ENCODE assay signal across 20 cellular contexts in the genomic region with DNA sequence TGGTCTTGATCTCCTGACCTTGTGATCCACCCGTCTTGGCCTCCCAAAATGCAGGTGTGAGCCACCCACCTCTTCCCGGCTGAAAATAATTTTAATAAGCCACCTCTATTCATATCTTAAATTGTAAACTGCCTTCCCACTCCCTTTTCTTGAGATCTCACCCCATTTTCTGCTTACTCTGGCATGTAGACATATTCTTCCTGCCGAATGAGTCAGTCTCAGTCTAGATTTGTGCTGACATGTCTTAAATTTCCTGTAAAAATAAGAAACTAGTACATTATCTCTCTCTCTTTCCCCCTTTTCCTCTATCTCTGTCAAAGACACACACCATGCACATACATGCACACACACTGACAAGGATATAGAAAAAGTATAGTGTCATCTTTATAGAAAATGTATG.
A peak's percentile ranks its signal among the peaks of the same experiment; 100 is the strongest.
DNase-seq lines count a peak whose midpoint lies in the region; ATAC-seq, FAIRE-seq and TF ChIP-seq lines count a peak whose summit lies in the region.
"Had no signal": no experiment of that assay in that cellular context is flagged by ENCODE, and none has a peak within 500 bp of the region (broad histone marks: within the 10 kb centered on the region; RNA-seq: fewer than 3 reads in every experiment).

No MANE protein-coding gene starts in this region.

- no peak for ATAC-seq in Right ventricle myocardium inferior
- ATAC-seq in body of pancreas = no peak
- ATAC-seq in activated CD8-positive, alpha-beta memory T cell treated with anti-CD3 and anti-CD28 coated beads, Interleukin-2, amount 10 ng/mL, durations not matched to agents 7 days and 5 days = no peak
- no peak for ATAC-seq in HG02973 (IDR thresholded peaks at IDR 0.05; ENCODE audit: unreplicated experiment)
- ATAC-seq: activated CD8-positive, alpha-beta T cell treated with anti-CD3 and anti-CD28 coated beads, Interleukin-2, amount 10 ng/mL, durations not matched to agents 7 days and 5 days; upper lobe of right lung had no signal

- H3K4me3 Mint-ChIP-seq in activated CD8-positive, alpha-beta memory T cell treated with anti-CD3 and anti-CD28 coated beads, Interleukin-2, amount 10 ng/mL, durations not matched to agents 7 days and 5 days = no peak overlapping the region
- H3K4me3 Mint-ChIP-seq: activated CD8-positive, alpha-beta T cell treated with anti-CD3 and anti-CD28 coated beads, Interleukin-2, amount 10 ng/mL, durations not matched to agents 7 days and 5 days; naive B cell; stimulated activated naive CD8-positive, alpha-beta T cell treated with anti-CD3 and anti-CD28 coated beads, Interleukin-15, Interleukin-2, amounts not matched to agents 100 ng/mL and 50 ng/mL, for 24 hours had no signal

- intact Hi-C loops in left ventricle myocardium inferior (cut with micrococcal nuclease) (no loop called here), Right ventricle myocardium inferior (cut with DNase I) (loop anchor here (2.0 kb wide), 1 partner anchor 106 kb away; a partner anchor contains a TSS), body of pancreas (cut with DNase I) (no loop called here)

- H3K9me3 ChIP-seq in left ventricle myocardium inferior (replicated peaks) (no peaks in the 10 kb centered on the region), keratinocyte (ENCODE audit: control insufficient read depth, low read depth, low read length) (no peaks in the 10 kb centered on the region), body of pancreas (no peaks in the 10 kb centered on the region)
- H3K9me3 ChIP-seq: adrenal gland, upper lobe of right lung had no signal

- no peaks in the 10 kb centered on the region for H3K4me1 ChIP-seq in left ventricle myocardium inferior
- H3K4me1 ChIP-seq in keratinocyte (ENCODE audit: control insufficient read depth, extremely low read depth, insufficient read depth, low read length) = peaks cover 36% of the 10 kb centered on the region
- no peaks in the 10 kb centered on the region for H3K4me1 ChIP-seq in body of pancreas
- H3K4me1 ChIP-seq: adrenal gland, upper lobe of right lung had no signal

- peak overlapping the region; percentile 28 for H3K9ac ChIP-seq in keratinocyte (ENCODE audit: control insufficient read depth, extremely low read depth, insufficient read depth, low read length)

- H3K4me2 ChIP-seq in keratinocyte (ENCODE audit: control insufficient read depth, extremely low read depth, insufficient read depth, low read depth, low read length) = peak overlapping the region; percentile 82

- dilution Hi-C loops in keratinocyte (cut with MboI; ENCODE audit: extremely low pct_ligation_motif_present, low sequenced_read_pairs) = no loop called here

- H3K27ac ChIP-seq in left ventricle myocardium inferior (replicated peaks) (peak overlapping the region; percentile 71), keratinocyte (ENCODE audit: control insufficient read depth, insufficient read depth, low read length) (peak overlapping the region; percentile 72), body of pancreas (no peak overlapping the region)
- H3K27ac ChIP-seq: adrenal gland, WERI-Rb-1 had no signal

- no peaks in the 10 kb centered on the region for H3K9me3 Mint-ChIP-seq in activated CD8-positive, alpha-beta memory T cell treated with anti-CD3 and anti-CD28 coated beads, Interleukin-2, amount 10 ng/mL, durations not matched to agents 7 days and 5 days (ENCODE audit: low read depth)
- H3K9me3 Mint-ChIP-seq: activated T-helper 2 cell treated with anti-CD3 and anti-CD28 coated beads, Interferon-gamma antibody, Interleukin-2, Interleukin-4, amounts not matched to agents 10 μg/mL and 5 μg/mL and 100 μg/mL, durations not matched to agents 14 hours and 24 hours and 36 hours; stimulated activated naive CD8-positive, alpha-beta T cell treated with anti-CD3 and anti-CD28 coated beads, Interleukin-15, Interleukin-2, amounts not matched to agents 100 ng/mL and 50 ng/mL, for 24 hours had no signal

- CTCF ChIA-PET in activated CD8-positive, alpha-beta memory T cell treated with anti-CD3 and anti-CD28 coated beads, Interleukin-2, amount 10 ng/mL, durations not matched to agents 7 days and 5 days (lab: Charles Lee) = interaction anchor here (2.7 kb wide), 1 partner anchor 106 kb away, joined by 21 read pairs; a partner anchor contains a TSS

- TF ChIP-seq POLR2A in body of pancreas (IDR thresholded peaks at IDR 0.05) = no peak

- H3K36me3 Mint-ChIP-seq in activated CD8-positive, alpha-beta memory T cell treated with anti-CD3 and anti-CD28 coated beads, Interleukin-2, amount 10 ng/mL, durations not matched to agents 7 days and 5 days = no peaks in the 10 kb centered on the region
- H3K36me3 Mint-ChIP-seq: naive B cell had no signal

- no peaks in the 10 kb centered on the region for H3K36me3 ChIP-seq in left ventricle myocardium inferior
- H3K36me3 ChIP-seq in keratinocyte (ENCODE audit: control insufficient read depth in 2 of 2, extremely low read depth in 1 of 2, insufficient read depth in 2 of 2, low read length in 2 of 2) = no peaks in the 10 kb centered on the region
- no peaks in the 10 kb centered on the region for H3K36me3 ChIP-seq in body of pancreas (replicated peaks in 1 of 2; ENCODE audit: insufficient read depth in 1 of 2, low read depth in 2 of 2)
- H3K36me3 ChIP-seq: adrenal gland, upper lobe of right lung, WERI-Rb-1 had no signal

- H3K27me3 Mint-ChIP-seq in activated CD8-positive, alpha-beta memory T cell treated with anti-CD3 and anti-CD28 coated beads, Interleukin-2, amount 10 ng/mL, durations not matched to agents 7 days and 5 days = peaks cover 19% of the 10 kb centered on the region

- DNase-seq in left ventricle myocardium inferior (no peak), Right ventricle myocardium inferior (ENCODE audit: missing footprints) (no peak), choroid plexus epithelial cell (ENCODE audit: low read depth) (peak; percentile 64), keratinocyte (ENCODE audit: low read depth, low spot score) (no peak), body of pancreas (no peak), COLO668 (lab: John Stamatoyannopoulos, UW; ENCODE audit: unreplicated experiment) (no peak)
- DNase-seq in activated CD8-positive, alpha-beta memory T cell treated with anti-CD3 and anti-CD28 coated beads, Interleukin-2, amount 10 ng/mL, durations not matched to agents 7 days and 5 days = no peak
- DNase-seq: activated CD8-positive, alpha-beta T cell treated with anti-CD3 and anti-CD28 coated beads, Interleukin-2, amount 10 ng/mL, durations not matched to agents 7 days and 5 days; adrenal gland; DMS79 treated with DMSO at 0.1 percent for 48 hours; foreskin melanocyte; naive B cell; NCI-H1105; NCI-H2171 treated with DMSO at 0.1 percent for 48 hours; stimulated activated CD4-positive, alpha-beta T cell treated with anti-CD3 and anti-CD28 coated beads, Interleukin-15, amount 100 ng/mL, for 24 hours; upper lobe of right lung; WERI-Rb-1 had no signal

- H4K20me1 ChIP-seq in keratinocyte (ENCODE audit: control insufficient read depth, extremely low read depth, insufficient read depth, low read length) = no peaks in the 10 kb centered on the region

- TF ChIP-seq CTCF in left ventricle myocardium inferior (IDR thresholded peaks at IDR 0.05; ENCODE audit: borderline replicate concordance) (no peak), choroid plexus epithelial cell (conservative IDR thresholded peaks at IDR 0.05; ENCODE audit: low read depth, low read length) (no peak), keratinocyte (optimal IDR thresholded peaks at IDR 0.05 in 1 of 3, IDR thresholded peaks at IDR 0.05 in 1 of 3, conservative IDR thresholded peaks at IDR 0.05 in 1 of 3; ENCODE audit: extremely low read depth in 1 of 3, insufficient read depth in 2 of 3, low read length in 3 of 3) (no peak), body of pancreas (IDR thresholded peaks at IDR 0.05) (no peak)

- H3K9me1 ChIP-seq in keratinocyte (ENCODE audit: control insufficient read depth, extremely low read depth, insufficient read depth, low read length) = no peaks in the 10 kb centered on the region

- H3K27me3 ChIP-seq in left ventricle myocardium inferior (ENCODE audit: low read depth) (no peaks in the 10 kb centered on the region), keratinocyte (ENCODE audit: control insufficient read depth, extremely low read depth, insufficient read depth, low read length) (no peaks in the 10 kb centered on the region), body of pancreas (no peaks in the 10 kb centered on the region)
- H3K27me3 ChIP-seq: adrenal gland, upper lobe of right lung had no signal

- H3K4me1 Mint-ChIP-seq in activated CD8-positive, alpha-beta memory T cell treated with anti-CD3 and anti-CD28 coated beads, Interleukin-2, amount 10 ng/mL, durations not matched to agents 7 days and 5 days = peaks cover 7% of the 10 kb centered on the region
- H3K4me1 Mint-ChIP-seq: naive B cell had no signal

- WGBS in body of pancreas, 2 donors = 64 to 66% methylated on average over 3 of the region's 3 CpGs

- H2AFZ ChIP-seq in keratinocyte (ENCODE audit: control insufficient read depth, low read length) = peak overlapping the region; percentile 82

- FAIRE-seq in keratinocyte (lab: Jason Lieb, UNC) = peak; percentile 34

- H3K79me2 ChIP-seq in keratinocyte (ENCODE audit: control insufficient read depth, insufficient read depth, low read length) = no peaks in the 10 kb centered on the region

- H3K27ac Mint-ChIP-seq in activated CD8-positive, alpha-beta memory T cell treated with anti-CD3 and anti-CD28 coated beads, Interleukin-2, amount 10 ng/mL, durations not matched to agents 7 days and 5 days = no peak overlapping the region
- H3K27ac Mint-ChIP-seq: activated CD8-positive, alpha-beta T cell treated with anti-CD3 and anti-CD28 coated beads, Interleukin-2, amount 10 ng/mL, durations not matched to agents 7 days and 5 days; activated T-helper 2 cell treated with anti-CD3 and anti-CD28 coated beads, Interferon-gamma antibody, Interleukin-2, Interleukin-4, amounts not matched to agents 10 μg/mL and 5 μg/mL and 100 μg/mL, durations not matched to agents 14 hours and 24 hours and 36 hours; stimulated activated naive CD8-positive, alpha-beta T cell treated with anti-CD3 and anti-CD28 coated beads, Interleukin-15, Interleukin-2, amounts not matched to agents 100 ng/mL and 50 ng/mL, for 24 hours had no signal

- H3K4me3 ChIP-seq in left ventricle myocardium inferior = no peak overlapping the region
- H3K4me3 ChIP-seq in choroid plexus epithelial cell (ENCODE audit: low read depth, low read length) = no peak overlapping the region
- peak overlapping the region in 2 of 3 experiments; percentile 55 to 66 for H3K4me3 ChIP-seq in keratinocyte (ENCODE audit: control insufficient read depth in 2 of 3, extremely low read depth in 1 of 3, insufficient read depth in 2 of 3, low read depth in 1 of 3, low read length in 3 of 3)
- no peak overlapping the region for H3K4me3 ChIP-seq in body of pancreas
- H3K4me3 ChIP-seq: adrenal gland, upper lobe of right lung had no signal

Comparison
In these comparisons a context has a peak if more than half of its experiments do, and no peak if none do; other contexts are left out.
1. H3K27ac ChIP-seq: peak in left ventricle myocardium inferior (single experiment) and keratinocyte (single experiment); none in body of pancreas (0 of 4).
2. H3K4me3 ChIP-seq: peak in keratinocyte (2 of 3); none in left ventricle myocardium inferior (single experiment), choroid plexus epithelial cell (single experiment) and body of pancreas (0 of 2).